In genomic region chr22:50039669-50040458, GRCh38 we compare ENCODE assay signal across 33 cellular contexts. TPM values are rescaled to one million over a fixed set of nuclear protein-coding genes. Genes with fewer than 3 reads are reported as not detected.
"Had no signal": no experiment of that assay in that cellular context is flagged by ENCODE, and none has a peak within 500 bp of the region (broad histone marks: within the 10 kb centered on the region; RNA-seq: fewer than 3 reads in every experiment).

No MANE protein-coding gene starts in this region.

- H3K9me3 Mint-ChIP-seq: activated CD4-positive, alpha-beta T cell treated with anti-CD3 and anti-CD28 coated beads, Interleukin-2, amount 10 ng/mL, durations not matched to agents 24 days and 14 days; activated naive CD4-positive, alpha-beta T cell treated with anti-CD3 and anti-CD28 coated beads, Interleukin-2, amount 50 U/mL, for 24 hours had no signal

- H3K36me3 ChIP-seq: esophagus muscularis mucosa, neural progenitor cell, prostate gland, right atrium auricular region, stomach, suprapubic skin, tibial nerve, uterus had no signal

- H3K4me2 ChIP-seq: hepatocyte, neural progenitor cell had no signal

- H3K36me3 Mint-ChIP-seq: activated CD8-positive, alpha-beta memory T cell treated with anti-CD3 and anti-CD28 coated beads, Interleukin-2, amount 10 ng/mL, durations not matched to agents 7 days and 5 days; brain; immature natural killer cell; neural progenitor cell; stimulated activated effector memory CD8-positive, alpha-beta T cell treated with anti-CD3 and anti-CD28 coated beads, Interleukin-12 subunit alpha, Interleukin-12 subunit beta, amount 100 ng/mL, for 72 hours had no signal

- H2AFZ ChIP-seq: hepatocyte, neural progenitor cell had no signal

- H3K4me1 ChIP-seq: esophagus muscularis mucosa, neural progenitor cell, prostate gland, right atrium auricular region, stomach, suprapubic skin, tibial nerve, uterus had no signal

- H3K27ac Mint-ChIP-seq: activated CD4-positive, alpha-beta T cell treated with anti-CD3 and anti-CD28 coated beads, Interleukin-2, amount 10 ng/mL, durations not matched to agents 24 days and 14 days; activated CD8-positive, alpha-beta memory T cell treated with anti-CD3 and anti-CD28 coated beads, Interleukin-2, amount 10 ng/mL, durations not matched to agents 7 days and 5 days; activated CD8-positive, alpha-beta T cell treated with anti-CD3 and anti-CD28 coated beads for 36 hours; activated naive CD4-positive, alpha-beta T cell treated with anti-CD3 and anti-CD28 coated beads, Interleukin-2, amount 50 U/mL, for 24 hours; brain; immature natural killer cell; memory B cell; neural progenitor cell; stimulated activated effector memory CD8-positive, alpha-beta T cell treated with anti-CD3 and anti-CD28 coated beads, Interleukin-12 subunit alpha, Interleukin-12 subunit beta, amount 100 ng/mL, for 72 hours had no signal

- H3K9ac ChIP-seq: neural progenitor cell had no signal

- H3K27me3 ChIP-seq: hepatocyte, neural progenitor cell, right atrium auricular region, tibial nerve, uterus had no signal

- H3K4me3 Mint-ChIP-seq: activated CD4-positive, alpha-beta T cell treated with anti-CD3 and anti-CD28 coated beads, Interleukin-2, amount 10 ng/mL, durations not matched to agents 24 days and 14 days; activated CD8-positive, alpha-beta memory T cell treated with anti-CD3 and anti-CD28 coated beads, Interleukin-2, amount 10 ng/mL, durations not matched to agents 7 days and 5 days; activated CD8-positive, alpha-beta T cell treated with anti-CD3 and anti-CD28 coated beads for 36 hours; activated naive CD4-positive, alpha-beta T cell treated with anti-CD3 and anti-CD28 coated beads, Interleukin-2, amount 50 U/mL, for 24 hours; brain; immature natural killer cell; memory B cell; neural progenitor cell; stimulated activated effector memory CD8-positive, alpha-beta T cell treated with anti-CD3 and anti-CD28 coated beads, Interleukin-12 subunit alpha, Interleukin-12 subunit beta, amount 100 ng/mL, for 72 hours had no signal

- ATAC-seq: activated CD4-positive, CD25-positive, alpha-beta regulatory T cell treated with anti-CD3 and anti-CD28 coated beads, Interleukin-2, amount 50 U/mL, for 24 hours; activated CD8-positive, alpha-beta memory T cell treated with anti-CD3 and anti-CD28 coated beads, Interleukin-2, amount 10 ng/mL, durations not matched to agents 7 days and 5 days; activated CD8-positive, alpha-beta T cell treated with anti-CD3 and anti-CD28 coated beads for 36 hours; mucosa of descending colon; stimulated activated effector memory CD8-positive, alpha-beta T cell treated with anti-CD3 and anti-CD28 coated beads, Interleukin-12 subunit alpha, Interleukin-12 subunit beta, amount 100 ng/mL, for 72 hours had no signal

- H3K4me3 ChIP-seq: esophagus muscularis mucosa, hepatocyte, mucosa of descending colon, neural progenitor cell, prostate gland, right atrium auricular region, stomach, suprapubic skin, tibial nerve, uterus had no signal

- H3K4me1 Mint-ChIP-seq: brain, neural progenitor cell had no signal

- DNase-seq: activated CD4-positive, alpha-beta T cell treated with anti-CD3 and anti-CD28 coated beads, Interleukin-2, amount 10 ng/mL, durations not matched to agents 24 days and 14 days; activated CD8-positive, alpha-beta memory T cell treated with anti-CD3 and anti-CD28 coated beads, Interleukin-2, amount 10 ng/mL, durations not matched to agents 7 days and 5 days; activated CD8-positive, alpha-beta T cell treated with anti-CD3 and anti-CD28 coated beads for 36 hours; activated gamma-delta T cell treated with Interleukin-2 at 50 U/mL for 16 hours; activated T-cell treated with anti-CD3 and anti-CD28 coated beads for 4 hours; anterior cingulate cortex; caudate nucleus; effector memory CD4-positive, alpha-beta T cell; glutamatergic neuron; immature natural killer cell; kidney glomerular epithelial cell; stimulated activated CD4-positive, alpha-beta T cell treated with anti-CD3 and anti-CD28 coated beads, Interleukin-2, amount 100 ng/mL, for 24 hours; stomach; uterus had no signal

- H3K9me3 ChIP-seq: mucosa of descending colon, prostate gland, uterus had no signal

- H3K27ac ChIP-seq: esophagus muscularis mucosa, hepatocyte, neural progenitor cell, prostate gland, right atrium auricular region, stomach, suprapubic skin, tibial nerve, uterus had no signal

RNA-seq across cellular contexts. Expression of gene TTLL8, which starts 18.2 kb away (rescaled TPM):
- total RNA-seq: activated CD4-positive, alpha-beta T cell treated with anti-CD3 and anti-CD28 coated beads, Interleukin-2, amount 10 ng/mL, durations not matched to agents 24 days and 14 days; activated CD8-positive, alpha-beta memory T cell treated with anti-CD3 and anti-CD28 coated beads, Interleukin-2, amount 10 ng/mL, durations not matched to agents 7 days and 5 days; activated CD8-positive, alpha-beta T cell treated with anti-CD3 and anti-CD28 coated beads for 36 hours; dermis microvascular lymphatic vessel endothelial cell; esophagus muscularis mucosa; frontal cortex; hepatocyte; liver; mucosa of descending colon; osteocyte; right atrium auricular region; skeletal muscle tissue; stomach; suprapubic skin; T-helper 2 cell treated with Interferon-gamma antibody and Interleukin-4, amounts not matched to agents 100 ng/mL and 5 ng/mL, for 36 hours; tibial nerve; uterus had no signal
- polyA plus RNA-seq: hepatocyte, immature natural killer cell, liver, stomach had no signal

RNA-seq across cellular contexts. Expression of gene IL17REL, which starts 27.3 kb away (rescaled TPM):
- total RNA-seq: dermis microvascular lymphatic vessel endothelial cell; esophagus muscularis mucosa; hepatocyte; osteocyte; right atrium auricular region; skeletal muscle tissue; suprapubic skin; T-helper 2 cell treated with Interferon-gamma antibody and Interleukin-4, amounts not matched to agents 100 ng/mL and 5 ng/mL, for 36 hours; tibial nerve had no signal
- polyA plus RNA-seq: hepatocyte, immature natural killer cell, liver had no signal

RNA-seq across cellular contexts. Expression of gene MLC1, which starts 45.4 kb away (rescaled TPM):
- total RNA-seq: activated CD4-positive, alpha-beta T cell treated with anti-CD3 and anti-CD28 coated beads, Interleukin-2, amount 10 ng/mL, durations not matched to agents 24 days and 14 days; dermis microvascular lymphatic vessel endothelial cell; osteocyte; stomach; tibial nerve had no signal
- polyA plus RNA-seq: stomach had no signal

RNA-seq across cellular contexts. Expression of gene MOV10L1, which starts 49.9 kb away (rescaled TPM):
- total RNA-seq: activated CD4-positive, alpha-beta T cell treated with anti-CD3 and anti-CD28 coated beads, Interleukin-2, amount 10 ng/mL, durations not matched to agents 24 days and 14 days; T-helper 2 cell treated with Interferon-gamma antibody and Interleukin-4, amounts not matched to agents 100 ng/mL and 5 ng/mL, for 36 hours had no signal
